ENCODE assay signal across 14 cellular contexts in genomic region chr5:42886612-42887011, GRCh38.
"Had no signal": no experiment of that assay in that cellular context is flagged by ENCODE, and none has a peak within 500 bp of the region (broad histone marks: within the 10 kb centered on the region; RNA-seq: fewer than 3 reads in every experiment).

No MANE protein-coding gene starts in this region.

- DNase-seq: activated CD4-positive, alpha-beta memory T cell treated with anti-CD3 and anti-CD28 coated beads for 36 hours; activated effector memory CD4-positive, alpha-beta T cell treated with anti-CD3 and anti-CD28 coated beads, Interleukin-2, amount 50 U/mL, for 16 hours; activated T-cell treated with anti-CD3 and anti-CD28 coated beads, Interleukin-2, amount 50 U/mL, for 4 hours; amygdala; endodermal cell; mesenchymal stem cell; pancreas; retina; stimulated activated CD4-positive, alpha-beta T cell treated with anti-CD3 and anti-CD28 coated beads, Interleukin-4, amount 100 ng/mL, for 4 hours; stimulated activated naive CD8-positive, alpha-beta T cell treated with anti-CD3 and anti-CD28 coated beads, Interleukin-15, amount 100 ng/mL, for 72 hours had no signal

- H3K36me3 ChIP-seq: left lung, pancreas, thoracic aorta, vagina had no signal

- H3K4me3 ChIP-seq: left lung, pancreas, thoracic aorta, vagina had no signal

- ATAC-seq: activated naive CD4-positive, alpha-beta T cell treated with anti-CD3 and anti-CD28 coated beads, Interleukin-2, amount 50 U/mL, for 72 hours; activated T-cell treated with anti-CD3 and anti-CD28 coated beads, Interleukin-2, amount 50 U/mL, for 4 hours; stimulated activated naive CD8-positive, alpha-beta T cell treated with anti-CD3 and anti-CD28 coated beads, Interleukin-15, amount 100 ng/mL, for 72 hours had no signal

- H3K4me1 ChIP-seq: left lung, pancreas had no signal

- H3K27ac ChIP-seq: left lung, pancreas, thoracic aorta, vagina had no signal

- H3K9me3 ChIP-seq: left lung, pancreas, thoracic aorta, vagina had no signal

- H3K27me3 ChIP-seq: left lung, pancreas, vagina had no signal
